Comparison of ENCODE assay signal across 26 cellular contexts in genomic region chr6:169227116-169227515, GRCh38. TPM values are rescaled to one million over a fixed set of nuclear protein-coding genes. Genes with fewer than 3 reads are reported as not detected.
"Had no signal": no experiment of that assay in that cellular context is flagged by ENCODE, and none has a peak within 500 bp of the region (broad histone marks: within the 10 kb centered on the region; RNA-seq: fewer than 3 reads in every experiment).

No MANE protein-coding gene starts in this region.

- H3K9me3 ChIP-seq: heart left ventricle, left ventricle myocardium inferior, lower lobe of right lung, prostate gland, right atrium auricular region, thyroid gland had no signal

- H3K4me3 ChIP-seq: dorsolateral prefrontal cortex, gastroesophageal sphincter, heart left ventricle, hepatocyte, left ventricle myocardium inferior, lower lobe of right lung, prostate gland, right atrium auricular region, stomach, thyroid gland had no signal

- H3K36me3 Mint-ChIP-seq: stimulated activated effector memory CD8-positive, alpha-beta T cell treated with anti-CD3 and anti-CD28 coated beads, Interleukin-12 subunit alpha, Interleukin-12 subunit beta, amount 100 ng/mL, for 72 hours had no signal

- H3K4me1 Mint-ChIP-seq: endodermal cell; stimulated activated effector memory CD8-positive, alpha-beta T cell treated with anti-CD3 and anti-CD28 coated beads, Interleukin-12 subunit alpha, Interleukin-12 subunit beta, amount 100 ng/mL, for 72 hours had no signal

- DNase-seq: effector CD8-positive, alpha-beta T cell; endodermal cell; foreskin keratinocyte; heart left ventricle; kidney glomerular epithelial cell; left colon; left ventricle myocardium inferior; lower lobe of right lung; naive thymus-derived CD8-positive, alpha-beta T cell; nephron progenitor cell; occipital lobe; stimulated activated CD4-positive, alpha-beta T cell treated with anti-CD3 and anti-CD28 coated beads, Interleukin-2, amount 100 ng/mL, for 24 hours; stimulated activated CD4-positive, alpha-beta T cell treated with anti-CD3 and anti-CD28 coated beads, Interleukin-4, amount 100 ng/mL, for 24 hours; stimulated activated naive CD4-positive, alpha-beta T cell treated with Interleukin-2 at 50 U/mL for 16 hours; stomach; thyroid gland; trophoblast cell had no signal

- H3K36me3 ChIP-seq: lower lobe of right lung, prostate gland, thyroid gland had no signal

- H3K4me1 ChIP-seq: foreskin keratinocyte, left ventricle myocardium inferior, lower lobe of right lung, prostate gland, right atrium auricular region, stomach, thyroid gland had no signal

- H3K27ac ChIP-seq: epithelial cell of prostate, foreskin keratinocyte, gastroesophageal sphincter, heart left ventricle, hepatocyte, left ventricle myocardium inferior, lower lobe of right lung, prostate gland, right atrium auricular region, stomach, thyroid gland had no signal

- H3K27me3 ChIP-seq: dorsolateral prefrontal cortex, foreskin keratinocyte, gastroesophageal sphincter, heart left ventricle, hepatocyte, right atrium auricular region, stomach, thyroid gland had no signal

- H3K27ac Mint-ChIP-seq: endodermal cell; naive thymus-derived CD8-positive, alpha-beta T cell; stimulated activated effector memory CD8-positive, alpha-beta T cell treated with anti-CD3 and anti-CD28 coated beads, Interleukin-12 subunit alpha, Interleukin-12 subunit beta, amount 100 ng/mL, for 72 hours had no signal

- H3K4me3 Mint-ChIP-seq: endodermal cell; naive thymus-derived CD8-positive, alpha-beta T cell; nephron progenitor cell; stimulated activated effector memory CD8-positive, alpha-beta T cell treated with anti-CD3 and anti-CD28 coated beads, Interleukin-12 subunit alpha, Interleukin-12 subunit beta, amount 100 ng/mL, for 72 hours had no signal

- H3K9me3 Mint-ChIP-seq: stimulated activated effector memory CD8-positive, alpha-beta T cell treated with anti-CD3 and anti-CD28 coated beads, Interleukin-12 subunit alpha, Interleukin-12 subunit beta, amount 100 ng/mL, for 72 hours had no signal

- ATAC-seq: esophagus mucosa; foreskin keratinocyte; gastroesophageal sphincter; heart left ventricle; left colon; lower lobe of right lung; naive thymus-derived CD8-positive, alpha-beta T cell; sciatic nerve; stimulated activated effector memory CD8-positive, alpha-beta T cell treated with anti-CD3 and anti-CD28 coated beads, Interleukin-12 subunit alpha, Interleukin-12 subunit beta, amount 100 ng/mL, for 72 hours had no signal

RNA-seq across cellular contexts. Expression of gene THBS2, which starts 26.5 kb away (rescaled TPM):
- total RNA-seq: naive thymus-derived CD8-positive, alpha-beta T cell had no signal
